8 cellular contexts compared by ENCODE assay signal in the genomic region with DNA sequence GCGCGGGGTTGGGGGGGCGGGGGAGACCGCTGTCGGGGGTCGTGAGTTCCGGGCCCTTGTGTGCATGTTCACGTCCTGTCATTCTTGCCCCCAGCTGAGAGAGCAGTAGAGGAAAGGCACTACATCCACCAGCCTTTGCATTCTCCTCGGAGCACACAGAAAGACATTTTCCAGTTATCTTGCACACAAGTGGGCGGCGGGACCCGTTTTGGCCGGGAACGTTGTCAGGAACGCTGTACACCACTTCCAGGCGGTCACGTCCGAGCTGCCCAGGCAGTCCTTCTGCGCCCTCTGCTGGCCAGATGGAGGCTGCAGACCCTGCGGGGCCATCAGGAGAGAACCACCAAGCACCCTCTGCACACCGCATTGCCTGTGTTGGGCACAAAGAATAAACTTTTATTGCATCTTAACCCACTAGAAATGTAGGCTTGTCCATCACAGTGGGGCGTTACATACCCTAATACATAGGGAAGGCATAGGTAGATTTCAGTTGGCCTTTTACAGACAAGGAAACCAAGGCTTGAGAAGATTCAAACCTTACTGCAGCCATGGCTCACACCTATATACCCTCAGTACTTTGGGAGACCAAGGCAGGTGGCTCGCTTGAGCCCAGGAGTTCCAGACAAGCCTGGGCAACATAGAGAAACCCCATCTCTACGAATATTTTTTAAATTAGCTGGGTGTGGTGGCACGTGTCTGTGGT. TPM values are rescaled to one million over a fixed set of nuclear protein-coding genes. Genes with fewer than 3 reads are reported as not detected.
DNase-seq lines count a peak whose midpoint lies in the region; ATAC-seq, FAIRE-seq and TF ChIP-seq lines count a peak whose summit lies in the region.

No MANE protein-coding gene starts in this region.

- H3K4me1 ChIP-seq in OCI-LY1 (ENCODE audit: insufficient read depth, low read length, severe bottlenecking), result no peaks in the 10 kb centered on the region
- peaks cover 22% of the 10 kb centered on the region for H3K4me1 ChIP-seq in endothelial cell of umbilical vein (ENCODE audit: control insufficient read depth, extremely low read depth, insufficient read depth, low read length)

- no peak overlapping the region for H3K4me3 ChIP-seq in OCI-LY1 (ENCODE audit: low read depth, low read length, poor library complexity, severe bottlenecking)
- no peak overlapping the region for H3K4me3 ChIP-seq in endothelial cell of umbilical vein (replicated peaks in 1 of 3; ENCODE audit: insufficient read depth in 1 of 3, low read depth in 1 of 3, low read length in 3 of 3)

- H2AFZ ChIP-seq in OCI-LY1 (ENCODE audit: low read length) (no peak overlapping the region), endothelial cell of umbilical vein (ENCODE audit: low read depth, low read length) (no peak overlapping the region)

- peak; percentile 60 for DNase-seq in D721Med (ENCODE audit: insufficient read length, low spot score)
- DNase-seq in HuH-7 (ENCODE audit: low spot score), result peak; percentile 91
- DNase-seq in activated CD8-positive, alpha-beta memory T cell treated with anti-CD3 and anti-CD28 coated beads, Interleukin-2, amount 50 U/mL, for 4 hours, result peak; percentile 89
- DNase-seq in endothelial cell of umbilical vein (ENCODE audit: low read depth, low spot score), result peak; percentile 73
- peak; percentile 93 for DNase-seq in mucosa of gallbladder (ENCODE audit: low spot score)
- peak; percentile 69 to 85 for DNase-seq in stimulated activated CD8-positive, alpha-beta memory T cell treated with anti-CD3 and anti-CD28 coated beads, Interleukin-4, amount 100 ng/mL, for 4 hours (ENCODE audit: low read depth in 2 of 2, low spot score in 1 of 2)

- no peaks in the 10 kb centered on the region for H3K9me3 ChIP-seq in OCI-LY1 (ENCODE audit: low read length)
- H3K9me3 ChIP-seq in endothelial cell of umbilical vein (replicated peaks; ENCODE audit: control insufficient read depth, insufficient read depth, low read length), result no peaks in the 10 kb centered on the region

- H3K27me3 ChIP-seq in OCI-LY1 (ENCODE audit: insufficient read depth, low read length), result 0 out of 2 replicates have a peak, but pooled peaks cover 7% of the 10 kb centered on the region
- peaks cover 0 to 8% of the 10 kb centered on the region in 2 experiments for H3K27me3 ChIP-seq in endothelial cell of umbilical vein (ENCODE audit: control insufficient read depth in 2 of 2, insufficient read depth in 2 of 2, low read length in 2 of 2)

- H3K9ac ChIP-seq in OCI-LY1 (ENCODE audit: low read length) (no peak overlapping the region), endothelial cell of umbilical vein (replicated peaks; ENCODE audit: extremely low read depth, insufficient read depth, low read length) (no peak overlapping the region)

- no peaks in the 10 kb centered on the region for H4K20me1 ChIP-seq in OCI-LY1 (ENCODE audit: insufficient read depth, low read length)
- H4K20me1 ChIP-seq in endothelial cell of umbilical vein (replicated peaks; ENCODE audit: control insufficient read depth, extremely low read depth, insufficient read depth, low read length), result no peaks in the 10 kb centered on the region

- no TSS peak for BruUV-seq in endothelial cell of umbilical vein (replicated peaks; lab: Mats Ljungman, UMichigan)

- no peak for FAIRE-seq in D721Med (lab: Jason Lieb, UNC)
- FAIRE-seq in endothelial cell of umbilical vein (lab: Jason Lieb, UNC), result peak; percentile 94

- ATAC-seq in GM18870 (IDR thresholded peaks at IDR 0.05; ENCODE audit: unreplicated experiment), result no peak

- TF ChIP-seq POLR2A in endothelial cell of umbilical vein (IDR thresholded peaks at IDR 0.05; ENCODE audit: low read depth, low read length), result no peak

- no peaks in the 10 kb centered on the region for H3F3A ChIP-seq in OCI-LY1 (ENCODE audit: insufficient read depth, low read length)

- CTCF ChIA-PET in endothelial cell of umbilical vein (lab: Charles Lee), result interaction anchor here (1.0 to 16.2 kb wide), 16 partner anchors 10 to 464 kb away, joined by 3 to 711 read pairs (median 4); a partner anchor contains a TSS

- dilution Hi-C loops in endothelial cell of umbilical vein (cut with MboI; ENCODE audit: extremely low pct_ligation_motif_present, low sequenced_read_pairs), result no loop called here

- H3K4me2 ChIP-seq in OCI-LY1 (ENCODE audit: low read length), result no peak overlapping the region
- no peak overlapping the region for H3K4me2 ChIP-seq in endothelial cell of umbilical vein (ENCODE audit: insufficient read depth, low read length)

- POLR2A ChIA-PET in endothelial cell of umbilical vein (lab: Charles Lee), result interaction anchor here (1.3 kb wide), 1 partner anchor 356 kb away, joined by 4 read pairs; no protein-coding TSS in a partner anchor

- no peaks in the 10 kb centered on the region for H3K36me3 ChIP-seq in OCI-LY1 (ENCODE audit: insufficient read depth, low read length)
- H3K36me3 ChIP-seq in endothelial cell of umbilical vein (ENCODE audit: control insufficient read depth in 2 of 2, extremely low read depth in 1 of 2, insufficient read depth in 2 of 2, low read length in 2 of 2), result no peaks in the 10 kb centered on the region

- H3K27ac ChIP-seq in OCI-LY1 (ENCODE audit: low read depth, low read length, poor library complexity, severe bottlenecking), result no peak overlapping the region
- no peak overlapping the region for H3K27ac ChIP-seq in endothelial cell of umbilical vein (ENCODE audit: insufficient read depth, low read depth, low read length)

- TF ChIP-seq CTCF in D721Med (IDR thresholded peaks at IDR 0.05; ENCODE audit: insufficient read depth, missing control alignments) (peak; percentile 91), OCI-LY1 (IDR thresholded peaks at IDR 0.05; ENCODE audit: low read length) (peak; percentile 92), endothelial cell of umbilical vein (IDR thresholded peaks at IDR 0.05; ENCODE audit: extremely low read depth in 1 of 2, insufficient read depth in 1 of 2, low read depth in 1 of 2, low read length in 2 of 2) (peak; percentile 98 to 99)

- H3K79me2 ChIP-seq in OCI-LY1 (ENCODE audit: insufficient read depth, low read length), result no peaks in the 10 kb centered on the region
- H3K79me2 ChIP-seq in endothelial cell of umbilical vein (ENCODE audit: control insufficient read depth, insufficient read depth, low read length), result no peaks in the 10 kb centered on the region

- intact Hi-C loops in endothelial cell of umbilical vein (cut with micrococcal nuclease), result loop anchor here (1.0 to 10.0 kb wide), 6 partner anchors 114 to 584 kb away; a partner anchor contains a TSS

- H3K9me1 ChIP-seq in endothelial cell of umbilical vein (replicated peaks; ENCODE audit: control insufficient read depth, extremely low read depth, insufficient read depth, low read length), result no peaks in the 10 kb centered on the region

- no peaks in the 10 kb centered on the region for H3K9me2 ChIP-seq in OCI-LY1 (ENCODE audit: low read depth, low read length)

TF ChIP-seq in endothelial cell of umbilical vein, 7 proteins besides CTCF, POLR2A, EP300 and RAD21:
- no peak for TF ChIP-seq GATA2 (IDR thresholded peaks at IDR 0.05; ENCODE audit: insufficient read depth, insufficient read length, low read depth, low read length)
- no peak for TF ChIP-seq JUN (IDR thresholded peaks at IDR 0.05; ENCODE audit: borderline replicate concordance, insufficient read depth, insufficient read length, low read depth)
- TF ChIP-seq EZH2 (IDR thresholded peaks at IDR 0.05; ENCODE audit: borderline replicate concordance, low read depth, low read length, severe bottlenecking), result no peak
- TF ChIP-seq POLR2AphosphoS5 (IDR thresholded peaks at IDR 0.05; ENCODE audit: insufficient read depth, low read depth, low read length), result no peak
- no peak for TF ChIP-seq MYC (IDR thresholded peaks at IDR 0.05; ENCODE audit: low read depth, low read length)
- TF ChIP-seq, protein P1, sequence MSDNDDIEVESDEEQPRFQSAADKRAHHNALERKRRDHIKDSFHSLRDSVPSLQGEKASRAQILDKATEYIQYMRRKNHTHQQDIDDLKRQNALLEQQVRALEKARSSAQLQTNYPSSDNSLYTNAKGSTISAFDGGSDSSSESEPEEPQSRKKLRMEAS (IDR thresholded peaks at IDR 0.05; ENCODE audit: insufficient read depth, insufficient read length), result no peak

RNA-seq across cellular contexts. Expression of a gene that starts 2.8 kb away (rescaled TPM):
- total RNA-seq in endothelial cell of umbilical vein (5.2 and 9.0 TPM in 2 replicates), mucosa of gallbladder (59.4 TPM)
- polyA plus RNA-seq in endothelial cell of umbilical vein, result 4.1 and 6.6 TPM in 2 replicates
- 1.6 and 2.5 TPM in 2 replicates for polyA plus RNA-seq in endothelial cell of umbilical vein (2011; cell fraction: cytosol; rRNA removed)
- 1.9 TPM in 2 replicates for polyA plus RNA-seq in endothelial cell of umbilical vein (2011; cell fraction: nucleus; rRNA removed)
- polyA plus RNA-seq in endothelial cell of umbilical vein (2012), result 0.99 and 2.3 TPM in 2 replicates
- 1.4 and 2.4 TPM in 2 replicates for polyA minus RNA-seq in endothelial cell of umbilical vein
- polyA minus RNA-seq in endothelial cell of umbilical vein (2011; cell fraction: cytosol; rRNA and poly(A)+ RNA removed), result 55.3 TPM
- polyA minus RNA-seq in endothelial cell of umbilical vein (2011; cell fraction: nucleus; rRNA and poly(A)+ RNA removed), result 0.63 and 2.2 TPM in 2 replicates

RNA-seq across cellular contexts. Expression of a gene that starts 40.8 kb away (rescaled TPM):
- 44.5 and 51.5 TPM in 2 replicates for total RNA-seq in endothelial cell of umbilical vein
- polyA plus RNA-seq in endothelial cell of umbilical vein, result 38.5 and 45.6 TPM in 2 replicates
- polyA plus RNA-seq in endothelial cell of umbilical vein (2011; cell fraction: cytosol; rRNA removed), result 20.7 and 42.6 TPM in 2 replicates
- 9.4 and 13.0 TPM in 2 replicates for polyA plus RNA-seq in endothelial cell of umbilical vein (2011; cell fraction: nucleus; rRNA removed)
- 36.8 and 57.9 TPM in 2 replicates for polyA plus RNA-seq in endothelial cell of umbilical vein (2012)
- 3.8 and 5.2 TPM in 2 replicates for polyA minus RNA-seq in endothelial cell of umbilical vein
- polyA minus RNA-seq in endothelial cell of umbilical vein (2011; cell fraction: cytosol; rRNA and poly(A)+ RNA removed), result 76.2 TPM
- polyA minus RNA-seq in endothelial cell of umbilical vein (2011; cell fraction: nucleus; rRNA and poly(A)+ RNA removed), result 4.0 and 13.1 TPM in 2 replicates
- total RNA-seq in mucosa of gallbladder, result 38.7 TPM
